Comparison of ENCODE assay signal across 9 cellular contexts in the genomic region with DNA sequence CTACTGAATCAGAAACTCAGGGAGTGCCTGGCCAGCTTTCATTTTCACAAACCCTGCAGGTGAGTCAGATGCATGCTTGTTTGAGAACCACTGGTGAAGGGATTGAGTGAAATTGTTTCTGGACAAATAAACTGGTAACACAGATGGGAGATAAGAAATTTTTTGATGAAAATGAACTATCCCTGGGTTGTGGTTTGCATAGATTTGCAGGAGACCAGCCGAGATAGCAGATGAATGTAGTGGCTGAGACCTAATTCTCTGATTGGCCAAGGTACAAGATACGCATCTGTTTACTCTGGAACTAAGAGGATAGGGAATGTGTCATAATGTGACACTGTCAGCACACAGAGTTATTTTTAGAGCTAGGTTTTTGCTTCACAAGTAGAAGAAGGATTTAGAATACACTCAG.
DNase-seq lines count a peak whose midpoint lies in the region; ATAC-seq and TF ChIP-seq lines count a peak whose summit lies in the region.
"Had no signal": no experiment of that assay in that cellular context is flagged by ENCODE, and none has a peak within 500 bp of the region (broad histone marks: within the 10 kb centered on the region; RNA-seq: fewer than 3 reads in every experiment).

No MANE protein-coding gene starts in this region.

- peak overlapping the region; percentile 56 for H3K9ac ChIP-seq in PC-3 (ENCODE audit: low read length)

- H2AFZ ChIP-seq in ACC112 (ENCODE audit: low read length, unreplicated experiment) (no peak overlapping the region), PC-3 (ENCODE audit: low read length) (no peak overlapping the region)

- H3K36me3 ChIP-seq in ACC112 (ENCODE audit: insufficient read depth, low read length) (no peaks in the 10 kb centered on the region), PC-3 (ENCODE audit: low read depth, low read length) (no peaks in the 10 kb centered on the region)

- no peaks in the 10 kb centered on the region for H3K9me2 ChIP-seq in PC-3 (replicated peaks; ENCODE audit: low read length)

- POLR2A ChIA-PET in PC-3 (lab: Charles Lee; ENCODE audit: unreplicated experiment): no interaction called here

- H3K4me3 ChIP-seq in ACC112 (ENCODE audit: low read depth, low read length) (peak overlapping the region; percentile 31; the same call in 1 of the 2 replicates), PC-3 (ENCODE audit: low read length) (peak overlapping the region; percentile 46; the same call in 1 of the 2 replicates)

- no TSS peak for BruUV-seq in PC-3 (replicated peaks; lab: Mats Ljungman, UMichigan)

- H4K20me1 ChIP-seq in PC-3 (ENCODE audit: low read length): no peaks in the 10 kb centered on the region

- no peaks in the 10 kb centered on the region for H3K79me2 ChIP-seq in ACC112 (ENCODE audit: control insufficient read depth, insufficient read depth, low read length, unreplicated experiment)
- H3K79me2 ChIP-seq in PC-3 (ENCODE audit: low read length): no peaks in the 10 kb centered on the region

- in situ Hi-C loops in GM13977 (cut with MboI; ENCODE audit: low pct_unique_long_range_greater_than_20kb, low sequenced_read_pairs, unreplicated experiment): no loop called here

- intact Hi-C loops in PC-3 (cut with micrococcal nuclease): no loop called here

- CTCF ChIA-PET in PC-3 (lab: Charles Lee): no interaction called here

- no peak for TF ChIP-seq CTCF in PC-3 (conservative IDR thresholded peaks at IDR 0.05; ENCODE audit: low read depth, low read length)
- TF ChIP-seq CTCF in GM13977 (IDR thresholded peaks at IDR 0.05; ENCODE audit: extremely low read depth, insufficient read depth, missing control alignments): no peak

- peaks cover 7% of the 10 kb centered on the region for H3K4me1 ChIP-seq in ACC112 (ENCODE audit: control insufficient read depth, insufficient read depth, low read length, unreplicated experiment)
- H3K4me1 ChIP-seq in PC-3 (ENCODE audit: insufficient read depth, low read length): peaks cover 17% of the 10 kb centered on the region

- H3K9me3 ChIP-seq in PC-3 (ENCODE audit: low read length): no peaks in the 10 kb centered on the region

- H3K27ac ChIP-seq in ACC112 (ENCODE audit: low read depth, low read length) (peak overlapping the region; percentile 25; the same call in 1 of the 2 replicates), PC-3 (ENCODE audit: low read length) (peak overlapping the region; percentile 92)

- ATAC-seq in GM19467 (IDR thresholded peaks at IDR 0.05; ENCODE audit: unreplicated experiment) (peak; percentile 48), PC-3 (peak; percentile 87), HG03571 (IDR thresholded peaks at IDR 0.05; ENCODE audit: unreplicated experiment) (no peak)

- no peaks in the 10 kb centered on the region for H3K27me3 ChIP-seq in ACC112 (ENCODE audit: insufficient read depth, low read length)
- H3K27me3 ChIP-seq in PC-3 (ENCODE audit: low read length): no peaks in the 10 kb centered on the region

- no peaks in the 10 kb centered on the region for H3F3A ChIP-seq in PC-3 (ENCODE audit: low read length, unreplicated experiment)

- H3K4me2 ChIP-seq in PC-3 (ENCODE audit: low read length): peak overlapping the region; percentile 75

- DNase-seq in PC-3 (peak; percentile 78), glomerular visceral epithelial cell (ENCODE audit: extremely low spot score) (peak; percentile 24), NCI-H524 (lab: John Stamatoyannopoulos, UW) (no peak), SW480 (ENCODE audit: low spot score) (no peak), GM13977 (ENCODE audit: low spot score) (no peak)
- DNase-seq: naive B cell had no signal

Comparison
In these comparisons a context has a peak if more than half of its experiments do, and no peak if none do; other contexts are left out.
1. DNase-seq: peak in PC-3 (single experiment) and glomerular visceral epithelial cell (single experiment); none in NCI-H524 (0 of 2), SW480 (single experiment) and GM13977 (single experiment).